In the genomic region with DNA sequence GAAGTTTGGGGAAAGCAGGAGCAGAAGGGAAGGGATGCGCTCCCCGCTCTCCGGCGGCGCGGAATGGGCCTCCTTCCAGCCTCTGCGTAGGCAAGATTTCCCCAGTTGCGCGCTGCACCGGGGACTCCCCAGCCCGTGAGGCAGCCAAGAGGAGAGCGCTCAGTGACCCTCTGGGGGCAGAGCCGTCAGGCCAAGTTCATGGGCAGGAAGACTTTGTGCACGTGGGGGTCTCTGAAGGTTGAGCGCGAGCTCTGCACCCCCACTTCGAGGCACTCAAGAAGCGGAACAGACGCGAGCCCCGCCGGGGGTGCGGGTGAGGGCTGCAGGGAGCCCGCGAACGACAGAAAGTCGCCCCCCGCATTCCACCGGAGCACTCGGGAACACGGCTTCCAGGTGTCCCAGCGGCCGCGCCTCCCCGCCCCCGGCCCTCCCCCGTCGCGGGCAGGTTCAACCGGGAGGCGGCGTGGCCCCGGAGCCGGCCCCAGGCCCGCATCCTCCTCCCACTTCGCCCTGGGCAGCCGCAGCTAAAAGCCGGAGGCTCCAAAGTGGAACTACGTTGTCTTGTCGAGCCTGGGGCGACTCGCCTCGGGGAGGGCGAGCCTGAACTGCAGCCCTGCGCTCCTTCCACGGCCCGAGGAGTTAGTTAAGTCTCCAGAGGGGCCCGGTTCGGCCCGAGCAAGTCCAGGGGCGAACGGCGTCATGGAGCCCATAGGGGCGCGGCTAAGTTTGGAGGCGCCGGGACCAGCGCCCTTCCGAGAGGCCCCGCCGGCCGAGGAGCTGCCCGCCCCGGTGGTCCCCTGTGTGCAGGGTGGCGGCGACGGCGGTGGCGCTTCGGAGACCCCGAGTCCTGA, we compare ENCODE assay signal across 8 cellular contexts. TPM values are rescaled to one million over a fixed set of nuclear protein-coding genes. Genes with fewer than 3 reads are reported as not detected.
DNase-seq lines count a peak whose midpoint lies in the region; ATAC-seq and TF ChIP-seq lines count a peak whose summit lies in the region.

Gene PPP1R3G (plus strand): TSS at position 555 of the 851 bp plus-strand sequence. CDS start 145 bp downstream, at position 700.

- TF ChIP-seq CTCF in heart left ventricle (IDR thresholded peaks at IDR 0.05): no peak

- H3K79me2 ChIP-seq in trophoblast cell (ENCODE audit: control insufficient read depth, insufficient read depth, low read length, poor library complexity): peaks cover 2% of the 10 kb centered on the region

- H2BK12ac ChIP-seq in trophoblast cell (ENCODE audit: low read length): peak within 1 kb of the TSS; percentile 84

- H3K9me3 ChIP-seq in heart left ventricle: no peaks in the 10 kb centered on the region
- H3K9me3 ChIP-seq in trophoblast cell (ENCODE audit: insufficient read depth, low read depth, low read length): peaks cover 6% of the 10 kb centered on the region

- 0 to 1% (median 0%) methylated on average over 19 to 81 of the region's 81 CpGs for WGBS in heart left ventricle, 4 donors
- WGBS in trophoblast cell (ENCODE audit: extremely low coverage, insufficient coverage, insufficient read length): no CpG with 5 or more reads among the region's 81 CpGs

- peak within 1 kb of the TSS; percentile 15 for H2AK5ac ChIP-seq in trophoblast cell (ENCODE audit: low read length)

- peak within 1 kb of the TSS; percentile 78 for H4K8ac ChIP-seq in trophoblast cell (ENCODE audit: low read depth, low read length)

- DNase-seq in D341Med (ENCODE audit: low spot score) (peak; percentile 73), KBM-7 (peak; percentile 48), heart left ventricle (peak; percentile 59 to 83 (median 65)), trophoblast cell (peak; percentile 91 to 97), inferior parietal cortex (ENCODE audit: extremely low spot score) (no peak), NCI-H1436 treated with DMSO at 0.1 percent for 48 hours (lab: John Stamatoyannopoulos, UW) (no peak)
- peak; percentile 33 to 46 for DNase-seq in activated T-cell treated with anti-CD3 and anti-CD28 coated beads, Interleukin-2, amount 50 U/mL, for 48 hours

- peak; percentile 46 for ATAC-seq in GM21390 (IDR thresholded peaks at IDR 0.05; ENCODE audit: unreplicated experiment)
- ATAC-seq in heart left ventricle: peak; percentile 39 to 72 (median 70)

- no peaks in the 10 kb centered on the region for H3K36me3 ChIP-seq in heart left ventricle
- no peaks in the 10 kb centered on the region for H3K36me3 ChIP-seq in trophoblast cell (ENCODE audit: control insufficient read depth in 1 of 2, insufficient read depth in 2 of 2, low read length in 2 of 2)

- no peak within 1 kb of the TSS for H3K23ac ChIP-seq in trophoblast cell (ENCODE audit: low read length)

- TF ChIP-seq POLR2A in heart left ventricle (IDR thresholded peaks at IDR 0.05): no peak

- H2BK5ac ChIP-seq in trophoblast cell (ENCODE audit: low read depth, low read length, poor library complexity): no peak within 1 kb of the TSS

- H3K27me3 ChIP-seq in heart left ventricle: peaks cover 0 to 28% (median 0%) of the 10 kb centered on the region in 9 donors
- H3K27me3 ChIP-seq in trophoblast cell (ENCODE audit: insufficient read depth, low read length): peaks cover 29% of the 10 kb centered on the region

- peak within 1 kb of the TSS; percentile 80 for H3K18ac ChIP-seq in trophoblast cell (ENCODE audit: low read length)

- H3K4me1 ChIP-seq in heart left ventricle: peaks cover 0 to 30% (median 12%) of the 10 kb centered on the region in 12 donors
- peaks cover 29 to 36% of the 10 kb centered on the region in 2 experiments for H3K4me1 ChIP-seq in trophoblast cell (ENCODE audit: control insufficient read depth in 1 of 2, insufficient read depth in 2 of 2, low read length in 2 of 2)

- in situ Hi-C loops in KBM-7 (cut with MboI; ENCODE audit: low pct_unique_long_range_greater_than_20kb, low sequenced_read_pairs): no loop called here

- peak within 1 kb of the TSS; percentile 32 for H2AFZ ChIP-seq in trophoblast cell (ENCODE audit: insufficient read depth, low read length, poor library complexity)

- peak within 1 kb of the TSS; percentile 64 for H3K4ac ChIP-seq in trophoblast cell (ENCODE audit: low read depth, low read length)

- H4K12ac ChIP-seq in trophoblast cell (ENCODE audit: low read depth, low read length): peak within 1 kb of the TSS; percentile 51

- peak within 1 kb of the TSS; percentile 66 for H3K14ac ChIP-seq in trophoblast cell (ENCODE audit: low read length)

- peak within 1 kb of the TSS; percentile 97 for H3K4me2 ChIP-seq in trophoblast cell (ENCODE audit: low read length)

- no peak within 1 kb of the TSS for H3K9ac ChIP-seq in trophoblast cell (ENCODE audit: low read length)

- peak within 1 kb of the TSS; percentile 83 for H4K91ac ChIP-seq in trophoblast cell (ENCODE audit: low read depth, low read length)

- intact Hi-C loops in heart left ventricle (cut with DNase I): loop anchor here in 3 of 10 donors (2.0 to 10.0 kb wide), 3 partner anchors 26 to 120 kb away; no protein-coding TSS in a partner anchor

- peak within 1 kb of the TSS; percentile 59 to 94 (median 88) for H3K27ac ChIP-seq in heart left ventricle
- H3K27ac ChIP-seq in trophoblast cell (ENCODE audit: low read depth, low read length): no peak within 1 kb of the TSS

- peak within 1 kb of the TSS; percentile 66 for H2BK120ac ChIP-seq in trophoblast cell (ENCODE audit: insufficient read depth, low read length, poor library complexity)

- peak within 1 kb of the TSS; percentile 47 to 81 (median 70) for H3K4me3 ChIP-seq in heart left ventricle
- peak within 1 kb of the TSS; percentile 66 for H3K4me3 ChIP-seq in trophoblast cell (ENCODE audit: low read depth, low read length)

- H3K79me1 ChIP-seq in trophoblast cell (ENCODE audit: low read length): peaks cover 18% of the 10 kb centered on the region

RNA-seq across cellular contexts. Expression of gene PPP1R3G, which starts in this region (rescaled TPM):
- total RNA-seq in heart left ventricle: 10 to 100 TPM in 4 of 9 donors, 1 to 10 TPM in 5; 5.8 to 12.3 (median 9.7) TPM
- polyA plus RNA-seq in heart left ventricle: 1 to 10 TPM; 5.4 to 8.0 TPM
- 0.40 and 0.41 TPM in 2 replicates for polyA plus RNA-seq in trophoblast cell (2013)

Comparison
In these comparisons a context has a peak if more than half of its experiments do, and no peak if none do; other contexts are left out.
1. DNase-seq: peak in D341Med (single experiment), KBM-7 (single experiment), activated T-cell treated with anti-CD3 and anti-CD28 coated beads, Interleukin-2, amount 50 U/mL, for 48 hours (2 of 2), heart left ventricle (5 of 5) and trophoblast cell (2 of 2); none in inferior parietal cortex (single experiment) and NCI-H1436 treated with DMSO at 0.1 percent for 48 hours (single experiment).